Comparison of ENCODE assay signal across 1 cellular context in the genomic region with DNA sequence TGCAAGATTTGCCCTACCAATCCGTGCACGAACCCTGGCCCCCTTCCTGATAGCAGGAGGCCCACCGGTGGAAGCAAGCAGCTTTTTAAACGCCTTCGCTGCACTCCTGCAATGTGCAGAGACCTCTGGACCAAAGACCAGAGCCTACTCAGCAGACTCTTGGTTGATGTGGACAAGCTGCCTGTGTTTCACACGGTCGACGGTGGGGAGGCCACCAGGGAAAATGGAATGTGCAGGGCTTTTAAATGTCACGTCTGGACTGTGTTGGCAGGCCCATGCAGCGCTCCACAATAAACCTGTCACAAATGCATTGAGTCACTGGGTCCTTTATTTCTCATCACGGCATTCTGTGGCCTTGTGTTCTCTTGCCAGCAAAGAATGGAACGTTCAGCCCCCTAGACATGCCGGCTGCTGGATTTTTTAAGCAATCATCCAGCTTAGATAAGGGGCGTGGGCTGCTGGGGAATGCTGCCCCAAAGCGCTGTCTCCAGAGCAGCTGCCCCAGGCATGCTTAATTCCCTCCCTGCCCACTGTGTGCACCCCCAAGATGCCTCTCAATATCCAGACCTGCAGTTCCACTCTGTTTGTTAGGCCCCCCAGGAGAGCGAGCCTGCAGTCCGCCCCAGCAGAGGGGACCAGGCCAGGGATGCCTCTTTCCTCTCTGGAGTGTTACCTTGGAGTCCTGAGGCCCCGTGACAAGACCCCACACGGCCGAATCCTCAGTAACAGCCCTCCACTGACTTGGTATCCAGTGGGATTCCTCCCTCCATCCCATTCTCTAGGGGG.
TF ChIP-seq lines count a peak whose summit lies in the region.

No MANE protein-coding gene starts in this region.

TF ChIP-seq in IMR-90, 13 proteins besides CTCF, POLR2A, EP300 and RAD21:
- TF ChIP-seq ELK1 (IDR thresholded peaks at IDR 0.05; ENCODE audit: borderline replicate concordance, low read depth, low read length) (no peak), MXI1 (IDR thresholded peaks at IDR 0.05; ENCODE audit: borderline replicate concordance, low read depth, low read length) (no peak), CEBPB (IDR thresholded peaks at IDR 0.05; ENCODE audit: low read depth, low read length) (no peak), MAZ (IDR thresholded peaks at IDR 0.05; ENCODE audit: borderline replicate concordance, low read depth, low read length) (no peak), RFX5 (IDR thresholded peaks at IDR 0.05; ENCODE audit: low read depth, low read length) (no peak), RCOR1 (IDR thresholded peaks at IDR 0.05; ENCODE audit: insufficient replicate concordance, low read length) (no peak), BHLHE40 (IDR thresholded peaks at IDR 0.05; ENCODE audit: low read depth, low read length) (no peak)
